Comparison of ENCODE assay signal across 8 cellular contexts in genomic region chr6:166950443-166950821, GRCh38. TPM values are rescaled to one million over a fixed set of nuclear protein-coding genes. Genes with fewer than 3 reads are reported as not detected.
DNase-seq lines count a peak whose midpoint lies in the region; ATAC-seq and TF ChIP-seq lines count a peak whose summit lies in the region.

No MANE protein-coding gene starts in this region.

- peaks cover 56% of the 10 kb centered on the region for H3K4me1 ChIP-seq in effector memory CD4-positive, alpha-beta T cell (ENCODE audit: control insufficient read depth, insufficient read depth, low read length, poor library complexity, severe bottlenecking)
- peaks cover 2 to 15% of the 10 kb centered on the region in 2 donors for H3K4me1 ChIP-seq in thyroid gland

- ATAC-seq in GM19467 (IDR thresholded peaks at IDR 0.05; ENCODE audit: unreplicated experiment) (peak; percentile 48), HG03460 (IDR thresholded peaks at IDR 0.05; ENCODE audit: unreplicated experiment) (peak; percentile 41)

- no peak for DNase-seq in effector memory CD4-positive, alpha-beta T cell
- no peak for DNase-seq in thyroid gland
- DNase-seq in NCI-H128 (lab: John Stamatoyannopoulos, UW; ENCODE audit: unreplicated experiment): no peak
- no peak for DNase-seq in HPDE6-E6E7 (ENCODE audit: extremely low spot score)
- DNase-seq in stimulated activated CD4-positive, alpha-beta T cell treated with anti-CD3 and anti-CD28 coated beads, Interleukin-2, amount 100 ng/mL, for 48 hours: no peak

- peak overlapping the region; percentile 82 for H3K27ac ChIP-seq in effector memory CD4-positive, alpha-beta T cell (ENCODE audit: insufficient read depth, low read length, poor library complexity, severe bottlenecking)
- H3K27ac ChIP-seq in thyroid gland: peak overlapping the region in 2 of 3 donors; percentile 66 to 74

- peak overlapping the region; percentile 58; the same call in 1 of the 2 replicates for H3K4me3 ChIP-seq in GM08714 (ENCODE audit: low read length)
- peak overlapping the region; percentile 53 for H3K4me3 ChIP-seq in effector memory CD4-positive, alpha-beta T cell (ENCODE audit: insufficient read depth, low read depth, low read length, poor library complexity, severe bottlenecking)
- H3K4me3 ChIP-seq in thyroid gland (replicated peaks in 1 of 3): no peak overlapping the region

- no peaks in the 10 kb centered on the region for H3K9me3 ChIP-seq in effector memory CD4-positive, alpha-beta T cell (ENCODE audit: control insufficient read depth, low read length)
- no peaks in the 10 kb centered on the region for H3K9me3 ChIP-seq in thyroid gland

- WGBS in thyroid gland, 2 donors: 83 to 91% methylated on average over 10 of the region's 10 CpGs

- TF ChIP-seq POLR2A in thyroid gland (IDR thresholded peaks at IDR 0.05): no peak

- H3K27me3 ChIP-seq in effector memory CD4-positive, alpha-beta T cell (replicated peaks; ENCODE audit: control insufficient read depth, insufficient read depth, low read length, poor library complexity, severe bottlenecking): no peaks in the 10 kb centered on the region
- H3K27me3 ChIP-seq in thyroid gland: no peaks in the 10 kb centered on the region

- intact Hi-C loops in thyroid gland (cut with DNase I): loop anchor here (5.0 kb wide), 2 partner anchors 37 to 168 kb away; no protein-coding TSS in a partner anchor

- no peak for TF ChIP-seq CTCF in thyroid gland (IDR thresholded peaks at IDR 0.05)

- H3K36me3 ChIP-seq in effector memory CD4-positive, alpha-beta T cell (ENCODE audit: control insufficient read depth, insufficient read depth, low read length): peaks cover 31% of the 10 kb centered on the region
- peaks cover 0 to 4% of the 10 kb centered on the region in 2 donors for H3K36me3 ChIP-seq in thyroid gland

RNA-seq across cellular contexts. Expression of gene RNASET2, which starts 5.9 kb away (rescaled TPM):
- 100 to 1,000 TPM in 2 of 4 donors, 10 to 100 TPM in 2; 51.6 to 138 (median 109) TPM for total RNA-seq in thyroid gland

RNA-seq across cellular contexts. Expression of gene CEP43, which starts 48.8 kb away (rescaled TPM):
- total RNA-seq in thyroid gland: 10 to 100 TPM; 30.0 to 39.9 (median 33.8) TPM

Comparison
In these comparisons a context has a peak if more than half of its experiments do, and no peak if none do; other contexts are left out.
1. H3K4me3 ChIP-seq: peak in GM08714 (single experiment) and effector memory CD4-positive, alpha-beta T cell (single experiment); none in thyroid gland (0 of 3).